Comparison of ENCODE assay signal across 8 cellular contexts in the genomic region with DNA sequence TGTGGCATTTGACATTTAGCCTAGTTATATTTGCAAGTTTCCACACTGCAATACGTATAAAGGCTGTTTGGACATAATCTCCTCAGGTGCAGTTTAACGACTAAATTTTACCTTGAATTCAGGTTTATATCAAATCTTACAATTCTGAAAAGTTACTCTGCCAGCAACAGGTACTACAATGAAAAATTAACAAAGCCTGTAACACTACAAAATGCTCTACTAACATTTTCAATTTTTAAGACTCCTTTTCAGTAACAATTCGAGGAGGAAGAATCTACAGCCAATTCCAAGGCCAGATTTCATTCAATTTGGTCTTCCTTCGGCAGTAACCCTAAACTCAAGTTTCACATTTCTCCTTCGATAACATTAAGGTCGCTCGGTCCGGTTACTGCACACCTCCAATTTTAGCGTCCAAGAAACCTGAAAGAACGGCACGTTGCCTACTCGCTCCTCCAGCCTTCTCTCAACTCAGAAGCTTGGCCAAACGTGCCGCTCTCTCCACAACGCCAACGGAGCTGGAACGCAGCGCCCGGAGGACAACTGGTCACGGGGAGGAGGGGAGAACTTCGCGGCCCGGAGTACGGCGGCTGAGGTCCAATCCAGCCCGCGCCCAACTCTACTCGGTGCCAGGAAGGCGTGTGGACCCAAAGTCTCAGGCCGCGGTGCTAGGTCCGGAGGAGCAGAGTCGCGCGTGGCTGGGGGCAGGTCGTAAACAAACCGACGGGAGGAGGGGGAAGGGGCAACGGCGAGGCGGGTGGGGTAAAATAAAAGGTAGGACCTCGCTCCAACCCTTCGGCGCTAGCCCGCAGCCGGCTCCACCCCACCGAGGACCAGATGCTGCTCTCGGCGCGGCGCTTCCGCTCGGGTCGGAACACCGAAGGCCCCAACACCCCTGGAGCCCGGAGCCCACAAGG. TPM values are rescaled to one million over a fixed set of nuclear protein-coding genes. Genes with fewer than 3 reads are reported as not detected.
DNase-seq lines count a peak whose midpoint lies in the region; ATAC-seq, FAIRE-seq and TF ChIP-seq lines count a peak whose summit lies in the region.

No MANE protein-coding gene starts in this region.

- no peak for DNase-seq in BJ (ENCODE audit: low read depth)
- DNase-seq in SJCRH30 = peak; percentile 47 to 60
- peak; percentile 39 for DNase-seq in astrocyte (ENCODE audit: low read depth)
- peak; percentile 76 for DNase-seq in hepatocyte (ENCODE audit: low spot score)
- no peak for DNase-seq in SKM-1 (lab: John Stamatoyannopoulos, UW; ENCODE audit: unreplicated experiment)

- no peaks in the 10 kb centered on the region for H3K9me3 Mint-ChIP-seq in astrocyte (ENCODE audit: unreplicated experiment)

- peak; percentile 22 for ATAC-seq in GM19035 (IDR thresholded peaks at IDR 0.05; ENCODE audit: unreplicated experiment)
- ATAC-seq in HG03196 (IDR thresholded peaks at IDR 0.05; ENCODE audit: unreplicated experiment) = peak; percentile 21

- TF ChIP-seq CTCF in BJ (IDR thresholded peaks at IDR 0.05; ENCODE audit: insufficient read depth, low read depth, low read length) (no peak), astrocyte (IDR thresholded peaks at IDR 0.05; ENCODE audit: insufficient read depth, low read depth, low read length) (no peak), hepatocyte (IDR thresholded peaks at IDR 0.05; ENCODE audit: poor library complexity) (no peak)

- no peaks in the 10 kb centered on the region for H3K9me2 ChIP-seq in hepatocyte (replicated peaks; ENCODE audit: insufficient read depth)

- H3K4me3 ChIP-seq in BJ (ENCODE audit: low read depth, low read length) (peak overlapping the region; percentile 99), SJCRH30 (peak overlapping the region; percentile 95), astrocyte (ENCODE audit: insufficient read depth, low read depth, low read length) (peak overlapping the region; percentile 98), hepatocyte (peak overlapping the region; percentile 90), rectal smooth muscle tissue (ENCODE audit: low read length) (peak overlapping the region; percentile 96)

- FAIRE-seq in astrocyte (lab: Jason Lieb, UNC) = no peak

- POLR2A ChIA-PET in BJ (lab: Charles Lee) = no interaction called here

- peaks cover 8% of the 10 kb centered on the region for H3K4me1 Mint-ChIP-seq in astrocyte (ENCODE audit: low read depth, unreplicated experiment)

- peaks cover 48% of the 10 kb centered on the region for H4K20me1 ChIP-seq in astrocyte (ENCODE audit: insufficient read depth, low read length)
- H4K20me1 ChIP-seq in hepatocyte (ENCODE audit: insufficient read depth, poor library complexity, severe bottlenecking) = peaks cover 50% of the 10 kb centered on the region

- H3K4me2 ChIP-seq in astrocyte (ENCODE audit: low read length) (peak overlapping the region; percentile 95), hepatocyte (peak overlapping the region; percentile 94)

- H3K9ac ChIP-seq in astrocyte (ENCODE audit: low read length) (peak overlapping the region; percentile 100), rectal smooth muscle tissue (ENCODE audit: low read length) (peak overlapping the region; percentile 66)

- H3K27me3 ChIP-seq in BJ (ENCODE audit: control insufficient read depth, insufficient read depth, low read length) (no peaks in the 10 kb centered on the region), SJCRH30 (no peaks in the 10 kb centered on the region), astrocyte (ENCODE audit: insufficient read depth, low read length) (no peaks in the 10 kb centered on the region), hepatocyte (no peaks in the 10 kb centered on the region), rectal smooth muscle tissue (ENCODE audit: control insufficient read depth, insufficient read depth, low read length) (no peaks in the 10 kb centered on the region)

- H3K9me3 ChIP-seq in SJCRH30 (replicated peaks) (no peaks in the 10 kb centered on the region), astrocyte (ENCODE audit: insufficient read depth, low read depth, low read length) (no peaks in the 10 kb centered on the region), hepatocyte (ENCODE audit: low read depth) (no peaks in the 10 kb centered on the region)

- H3K27ac Mint-ChIP-seq in astrocyte (ENCODE audit: unreplicated experiment) = peak overlapping the region; percentile 88

- H3K36me3 Mint-ChIP-seq in astrocyte (ENCODE audit: low read depth, unreplicated experiment) = no peaks in the 10 kb centered on the region

- WGBS in hepatocyte (ENCODE audit: low lambda C conversion rate, missing lambda C conversion rate) = 2% methylated on average over 39 of the region's 56 CpGs

- H2AFZ ChIP-seq in astrocyte (ENCODE audit: low read depth, low read length) (peak overlapping the region; percentile 81), hepatocyte (peak overlapping the region; percentile 83)

- no peaks in the 10 kb centered on the region for H3K4me1 ChIP-seq in SJCRH30
- peaks cover 11% of the 10 kb centered on the region for H3K4me1 ChIP-seq in astrocyte (ENCODE audit: insufficient read depth, low read length)
- peaks cover 8% of the 10 kb centered on the region for H3K4me1 ChIP-seq in hepatocyte (ENCODE audit: insufficient read depth)
- no peaks in the 10 kb centered on the region for H3K4me1 ChIP-seq in rectal smooth muscle tissue (ENCODE audit: control insufficient read depth, insufficient read depth, low read length)

- no peaks in the 10 kb centered on the region for H3K36me3 ChIP-seq in BJ (ENCODE audit: control insufficient read depth, insufficient read depth, low read length)
- H3K36me3 ChIP-seq in SJCRH30 = no peaks in the 10 kb centered on the region
- no peaks in the 10 kb centered on the region for H3K36me3 ChIP-seq in astrocyte (ENCODE audit: insufficient read depth, low read length)
- H3K36me3 ChIP-seq in hepatocyte (replicated peaks; ENCODE audit: insufficient read depth, low read depth) = no peaks in the 10 kb centered on the region
- peaks cover 2% of the 10 kb centered on the region for H3K36me3 ChIP-seq in rectal smooth muscle tissue (ENCODE audit: control insufficient read depth, insufficient read depth, low read length)

- H3K79me2 ChIP-seq in astrocyte (ENCODE audit: insufficient read depth, low read length) = peaks cover 56% of the 10 kb centered on the region
- peaks cover 53% of the 10 kb centered on the region for H3K79me2 ChIP-seq in hepatocyte

- H3K27ac ChIP-seq in SJCRH30 = peak overlapping the region; percentile 86
- H3K27ac ChIP-seq in astrocyte (ENCODE audit: low read depth, low read length) = peak overlapping the region; percentile 100
- H3K27ac ChIP-seq in hepatocyte = peak overlapping the region; percentile 99
- H3K27ac ChIP-seq in rectal smooth muscle tissue (ENCODE audit: low read depth, low read length) = peak overlapping the region; percentile 90

- H3K27me3 Mint-ChIP-seq in astrocyte (ENCODE audit: low read depth, unreplicated experiment) = no peaks in the 10 kb centered on the region

- CTCF ChIA-PET in BJ (lab: Yijun Ruan, JAX) = interaction anchor here (0.8 to 4.3 kb wide), 3 partner anchors 13 to 212 kb away, joined by 3 to 12 read pairs (median 5); no protein-coding TSS in a partner anchor

- peak overlapping the region; percentile 96 for H3K4me3 Mint-ChIP-seq in astrocyte (ENCODE audit: unreplicated experiment)

RNA-seq across cellular contexts. Expression of a gene that starts 0.7 kb away (rescaled TPM):
- polyA plus RNA-seq in BJ (2011; rRNA removed) (5.3 and 8.9 TPM in 2 replicates), hepatocyte (20.7 and 21.3 TPM in 2 replicates)
- polyA minus RNA-seq in BJ (2011; rRNA and poly(A)+ RNA removed) = 12.9 and 13.4 TPM in 2 replicates
- 23.1 and 28.6 TPM in 2 replicates for total RNA-seq in SJCRH30 (2014; rRNA removed; shearing (Covaris generic))
- total RNA-seq in astrocyte (24.4 and 28.5 TPM in 2 replicates), hepatocyte (62.8 and 73.4 TPM in 2 replicates)

Comparison
In these comparisons a context has a peak if more than half of its experiments do, and no peak if none do; other contexts are left out.
1. DNase-seq: peak in SJCRH30 (2 of 2), astrocyte (single experiment) and hepatocyte (single experiment); none in BJ (single experiment) and SKM-1 (single experiment).
2. Peak in every context shown above with its lines, with median percentiles within 50 percentile points of each other: H3K4me3 ChIP-seq and H3K27ac ChIP-seq.